In the genomic region with DNA sequence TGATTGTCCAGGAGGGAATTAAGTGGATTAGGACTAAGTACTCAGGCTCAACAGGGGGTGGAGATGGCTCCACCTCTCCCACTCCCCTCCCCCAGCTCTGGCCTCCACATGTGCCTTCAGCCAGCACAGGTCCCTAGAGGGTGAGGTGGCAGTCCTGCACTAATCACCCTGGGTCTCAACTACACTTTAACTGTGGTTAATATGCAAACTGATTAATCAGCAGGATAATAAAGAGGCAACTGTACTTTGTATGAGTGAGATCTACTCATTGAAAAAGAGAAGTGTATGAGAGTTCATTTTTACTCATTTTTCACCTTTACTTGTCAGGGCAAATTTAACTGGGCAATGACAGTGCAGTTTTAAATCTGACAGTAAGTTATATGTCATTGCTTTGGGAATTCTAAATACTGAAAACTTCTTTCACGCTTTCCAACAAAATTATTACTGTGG, we compare ENCODE assay signal across 11 cellular contexts.
DNase-seq lines count a peak whose midpoint lies in the region; ATAC-seq, FAIRE-seq and TF ChIP-seq lines count a peak whose summit lies in the region.
"Had no signal": no experiment of that assay in that cellular context is flagged by ENCODE, and none has a peak within 500 bp of the region (broad histone marks: within the 10 kb centered on the region; RNA-seq: fewer than 3 reads in every experiment).

No MANE protein-coding gene starts in this region.

- H3K4me1 Mint-ChIP-seq in activated naive CD8-positive, alpha-beta T cell treated with anti-CD3 and anti-CD28 coated beads, Interleukin-2, amount 50 U/mL, for 24 hours: no peaks in the 10 kb centered on the region

- no peak for TF ChIP-seq CTCF in body of pancreas (IDR thresholded peaks at IDR 0.05)
- no peak for TF ChIP-seq CTCF in colonic mucosa (IDR thresholded peaks at IDR 0.05)

- H3K36me3 ChIP-seq in body of pancreas (replicated peaks in 1 of 2; ENCODE audit: insufficient read depth in 1 of 2, low read depth in 2 of 2) (no peaks in the 10 kb centered on the region), small intestine (ENCODE audit: control insufficient read depth in 2 of 2, insufficient read depth in 2 of 2, low read length in 2 of 2) (no peaks in the 10 kb centered on the region), colonic mucosa (no peaks in the 10 kb centered on the region)

- 57 to 64% methylated on average over 1 of the region's 1 CpG for WGBS in body of pancreas, 2 donors
- WGBS in small intestine, 3 donors: 78 to 84% (median 83%) methylated on average over 1 of the region's 1 CpG

- H3K36me3 Mint-ChIP-seq in activated naive CD8-positive, alpha-beta T cell treated with anti-CD3 and anti-CD28 coated beads, Interleukin-2, amount 50 U/mL, for 24 hours (ENCODE audit: low read depth): no peaks in the 10 kb centered on the region

- H3K27ac Mint-ChIP-seq in activated naive CD8-positive, alpha-beta T cell treated with anti-CD3 and anti-CD28 coated beads, Interleukin-2, amount 50 U/mL, for 24 hours: no peak overlapping the region

- H3K4me1 ChIP-seq in body of pancreas (no peaks in the 10 kb centered on the region), small intestine (ENCODE audit: control insufficient read depth in 2 of 2, insufficient read depth in 1 of 2, low read depth in 1 of 2, low read length in 1 of 2) (no peaks in the 10 kb centered on the region), colonic mucosa (no peaks in the 10 kb centered on the region)

- H3K4me3 ChIP-seq in body of pancreas (no peak overlapping the region), small intestine (ENCODE audit: low read depth in 1 of 2, low read length in 2 of 2) (no peak overlapping the region), colonic mucosa (no peak overlapping the region)

- no peaks in the 10 kb centered on the region for H3K9me3 Mint-ChIP-seq in activated naive CD8-positive, alpha-beta T cell treated with anti-CD3 and anti-CD28 coated beads, Interleukin-2, amount 50 U/mL, for 24 hours

- H3K9ac ChIP-seq in colonic mucosa (ENCODE audit: low read depth in 2 of 2, low read length in 2 of 2): no peak overlapping the region

- H3K27ac ChIP-seq in body of pancreas: no peak overlapping the region
- H3K27ac ChIP-seq in small intestine (ENCODE audit: low read depth in 1 of 2, low read length in 1 of 2): no peak overlapping the region
- no peak overlapping the region for H3K27ac ChIP-seq in colonic mucosa

- ATAC-seq in HG03378 (IDR thresholded peaks at IDR 0.05; ENCODE audit: unreplicated experiment): peak; percentile 82
- peak; percentile 70 for ATAC-seq in body of pancreas
- ATAC-seq in activated naive CD8-positive, alpha-beta T cell treated with anti-CD3 and anti-CD28 coated beads, Interleukin-2, amount 50 U/mL, for 24 hours: no peak

- no peak for TF ChIP-seq POLR2A in body of pancreas (IDR thresholded peaks at IDR 0.05)

- H3K27me3 Mint-ChIP-seq in activated naive CD8-positive, alpha-beta T cell treated with anti-CD3 and anti-CD28 coated beads, Interleukin-2, amount 50 U/mL, for 24 hours: no peaks in the 10 kb centered on the region

- no peak overlapping the region for H3K4me3 Mint-ChIP-seq in activated naive CD8-positive, alpha-beta T cell treated with anti-CD3 and anti-CD28 coated beads, Interleukin-2, amount 50 U/mL, for 24 hours

- no peak for FAIRE-seq in small intestine (lab: Jason Lieb, UNC)
- FAIRE-seq: bronchial epithelial cell had no signal

- H3K27me3 ChIP-seq in body of pancreas (no peaks in the 10 kb centered on the region), small intestine (ENCODE audit: control insufficient read depth in 2 of 2, insufficient read depth in 2 of 2, low read length in 2 of 2) (no peaks in the 10 kb centered on the region), colonic mucosa (no peaks in the 10 kb centered on the region)

- no peaks in the 10 kb centered on the region for H3K9me3 ChIP-seq in body of pancreas
- no peaks in the 10 kb centered on the region for H3K9me3 ChIP-seq in small intestine (ENCODE audit: control insufficient read depth, low read depth)
- no peaks in the 10 kb centered on the region for H3K9me3 ChIP-seq in colonic mucosa

- DNase-seq in DMS53 (lab: John Stamatoyannopoulos, UW): peak; percentile 49
- DNase-seq in DMS53 treated with DMSO at 0.1 percent for 48 hours (lab: John Stamatoyannopoulos, UW; ENCODE audit: unreplicated experiment): no peak
- DNase-seq in body of pancreas: peak in 3 of 4 donors; percentile 22 to 44 (median 43)
- DNase-seq in small intestine: peak; percentile 90
- no peak for DNase-seq in activated naive CD8-positive, alpha-beta T cell treated with anti-CD3 and anti-CD28 coated beads, Interleukin-2, amount 50 U/mL, for 24 hours
- no peak for DNase-seq in colonic mucosa
- no peak for DNase-seq in GF-D8 (lab: John Stamatoyannopoulos, UW)
- DNase-seq: MM.1S; stimulated activated CD4-positive, alpha-beta T cell treated with anti-CD3 and anti-CD28 coated beads, Interleukin-2, amount 100 ng/mL, for 24 hours had no signal

- intact Hi-C loops in body of pancreas (cut with DNase I) (no loop called here), colonic mucosa (cut with DNase I) (no loop called here)

Comparison
In these comparisons a context has a peak if more than half of its experiments do, and no peak if none do; other contexts are left out.
1. DNase-seq: peak in DMS53 (single experiment), body of pancreas (3 of 4) and small intestine (single experiment); none in DMS53 treated with DMSO at 0.1 percent for 48 hours (single experiment), activated naive CD8-positive, alpha-beta T cell treated with anti-CD3 and anti-CD28 coated beads, Interleukin-2, amount 50 U/mL, for 24 hours (single experiment), colonic mucosa (single experiment) and GF-D8 (single experiment).